In genomic region chr21:32008714-32009113, GRCh38 we compare ENCODE assay signal across 24 cellular contexts.
"Had no signal": no experiment of that assay in that cellular context is flagged by ENCODE, and none has a peak within 500 bp of the region (broad histone marks: within the 10 kb centered on the region; RNA-seq: fewer than 3 reads in every experiment).

No MANE protein-coding gene starts in this region.

- H3K36me3 ChIP-seq: colonic mucosa, esophagus muscularis mucosa, gastroesophageal sphincter, heart left ventricle, left lung, lower lobe of right lung had no signal

- H3K4me3 Mint-ChIP-seq: dendritic cell treated with granulocyte-macrophage colony-stimulating factor and Interleukin-4, amounts not matched to agents 40 ng/mL and 50 ng/mL, for 4 days; effector memory CD8-positive, alpha-beta T cell; endodermal cell; immature natural killer cell; mesothelial cell of epicardium; naive B cell; naive thymus-derived CD8-positive, alpha-beta T cell had no signal

- H3K27ac Mint-ChIP-seq: dendritic cell treated with granulocyte-macrophage colony-stimulating factor and Interleukin-4, amounts not matched to agents 40 ng/mL and 50 ng/mL, for 4 days; effector memory CD8-positive, alpha-beta T cell; endodermal cell; immature natural killer cell; mesothelial cell of epicardium had no signal

- H3K9me3 Mint-ChIP-seq: dendritic cell treated with granulocyte-macrophage colony-stimulating factor and Interleukin-4, amounts not matched to agents 40 ng/mL and 50 ng/mL, for 4 days; effector memory CD8-positive, alpha-beta T cell; endodermal cell had no signal

- H3K9me3 ChIP-seq: colonic mucosa, lower lobe of right lung, mucosa of descending colon had no signal

- H3K4me3 ChIP-seq: colonic mucosa, esophagus muscularis mucosa, gastroesophageal sphincter, heart left ventricle, hepatocyte, left lung, lower lobe of right lung, mucosa of descending colon had no signal

- H3K4me1 Mint-ChIP-seq: endodermal cell, immature natural killer cell, naive B cell had no signal

- H3K4me1 ChIP-seq: colonic mucosa, esophagus muscularis mucosa, foreskin keratinocyte, gastroesophageal sphincter, heart left ventricle, left lung, lower lobe of right lung had no signal

- H3K27ac ChIP-seq: colonic mucosa, esophagus muscularis mucosa, foreskin keratinocyte, gastroesophageal sphincter, heart left ventricle, hepatocyte, left lung, lower lobe of right lung had no signal

- DNase-seq: colonic mucosa; cortex of kidney; effector CD8-positive, alpha-beta T cell; effector memory CD8-positive, alpha-beta T cell; endodermal cell; foreskin keratinocyte; heart left ventricle; hypothalamus; immature natural killer cell; islet precursor cell; kidney; left cardiac atrium; left lung; left ventricle myocardium superior; lower lobe of right lung; mesenchymal stem cell; mucosa of descending colon; naive B cell; naive thymus-derived CD8-positive, alpha-beta T cell had no signal

- ATAC-seq: effector memory CD8-positive, alpha-beta T cell; foreskin keratinocyte; gastroesophageal sphincter; heart left ventricle; left cardiac atrium; left lung; left ventricle myocardium superior; lower lobe of right lung; mucosa of descending colon; naive thymus-derived CD8-positive, alpha-beta T cell had no signal

- H3K27me3 Mint-ChIP-seq: dendritic cell treated with granulocyte-macrophage colony-stimulating factor and Interleukin-4, amounts not matched to agents 40 ng/mL and 50 ng/mL, for 4 days had no signal

- H3K36me3 Mint-ChIP-seq: immature natural killer cell; naive B cell; naive thymus-derived CD8-positive, alpha-beta T cell had no signal
